Comparison of ENCODE assay signal across 11 cellular contexts in the genomic region with DNA sequence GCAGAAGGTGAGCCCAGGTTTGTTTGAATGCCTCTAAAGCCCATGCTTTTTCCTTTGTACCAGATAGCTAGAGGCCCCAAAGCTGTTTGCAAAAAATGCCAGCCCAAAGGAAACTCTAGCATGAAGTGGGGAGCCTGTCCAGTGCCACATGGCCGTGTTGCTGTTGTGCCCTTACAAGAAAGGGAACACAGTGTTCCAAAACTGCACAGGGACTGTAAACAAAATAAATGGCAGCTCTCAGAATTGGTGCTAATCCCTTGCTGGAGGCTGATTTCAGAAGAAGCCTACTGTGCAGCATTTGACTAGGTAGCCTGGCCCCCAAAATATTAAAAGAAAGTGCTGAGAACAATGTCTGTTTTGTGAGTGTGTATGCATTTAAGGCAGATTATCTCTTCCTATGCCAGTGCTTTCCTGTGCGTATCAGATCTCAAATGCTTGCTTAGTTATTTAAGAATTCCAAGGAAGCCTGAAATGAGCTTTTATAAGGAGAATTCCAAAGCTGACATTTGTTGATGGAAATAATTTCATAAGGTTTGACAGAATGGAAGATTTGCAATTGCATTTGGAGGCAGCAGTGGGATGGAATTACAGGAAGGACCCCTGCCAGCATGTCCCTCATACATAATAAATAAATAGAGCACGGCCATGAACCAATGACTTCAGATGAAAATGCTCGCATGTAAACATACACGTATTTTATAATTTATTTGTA.
"Had no signal": no experiment of that assay in that cellular context is flagged by ENCODE, and none has a peak within 500 bp of the region (broad histone marks: within the 10 kb centered on the region; RNA-seq: fewer than 3 reads in every experiment).

No MANE protein-coding gene starts in this region.

- ATAC-seq: right cardiac atrium, SK-N-SH treated with all-trans-retinoic acid at 6 μM for 48 hours had no signal

- H3K36me3 ChIP-seq: tibial artery had no signal

- H3K4me3 ChIP-seq: tibial artery had no signal

- H3K27me3 ChIP-seq: tibial artery had no signal

- DNase-seq: activated CD4-positive, alpha-beta T cell treated with anti-CD3 and anti-CD28 coated beads for 4 hours; activated naive CD4-positive, alpha-beta T cell treated with anti-CD3 and anti-CD28 coated beads for 36 hours; effector memory CD4-positive, alpha-beta T cell; nephron progenitor cell; right cardiac atrium; stimulated activated CD4-positive, alpha-beta T cell treated with anti-CD3 and anti-CD28 coated beads, Interleukin-12 subunit alpha, Interleukin-12 subunit beta, amount 100 ng/mL, for 4 hours; stimulated activated CD8-positive, alpha-beta memory T cell treated with anti-CD3 and anti-CD28 coated beads, Interleukin-4, amount 100 ng/mL, for 48 hours; tibial artery had no signal

- H3K9me3 Mint-ChIP-seq: activated T-helper 1 cell treated with anti-CD3 and anti-CD28 coated beads, Interleukin-12 subunit alpha, Interleukin-12 subunit beta, Interleukin-2, Interleukin-4 antibody, amounts not matched to agents 30 ng/mL and 10 ng/mL and 1 ng/mL, durations not matched to agents 14 hours and 24 hours and 36 hours; nephron progenitor cell had no signal

- H3K27ac Mint-ChIP-seq: activated naive CD4-positive, alpha-beta T cell treated with anti-CD3 and anti-CD28 coated beads for 36 hours; activated T-helper 1 cell treated with anti-CD3 and anti-CD28 coated beads, Interleukin-12 subunit alpha, Interleukin-12 subunit beta, Interleukin-2, Interleukin-4 antibody, amounts not matched to agents 30 ng/mL and 10 ng/mL and 1 ng/mL, durations not matched to agents 14 hours and 24 hours and 36 hours; nephron progenitor cell; T-helper 1 cell treated with Interleukin-12 subunit alpha and Interleukin-12 subunit beta and Interleukin-4 antibody, amounts not matched to agents 30 μg/mL and 1 μg/mL, for 36 hours had no signal

- H3K4me3 Mint-ChIP-seq: activated naive CD4-positive, alpha-beta T cell treated with anti-CD3 and anti-CD28 coated beads for 36 hours; activated T-helper 1 cell treated with anti-CD3 and anti-CD28 coated beads, Interleukin-12 subunit alpha, Interleukin-12 subunit beta, Interleukin-2, Interleukin-4 antibody, amounts not matched to agents 30 ng/mL and 10 ng/mL and 1 ng/mL, durations not matched to agents 14 hours and 24 hours and 36 hours; nephron progenitor cell; T-helper 1 cell treated with Interleukin-12 subunit alpha and Interleukin-12 subunit beta and Interleukin-4 antibody, amounts not matched to agents 30 μg/mL and 1 μg/mL, for 36 hours had no signal
